ENCODE assay signal across 12 cellular contexts in genomic region chr11:19628018-19628417, GRCh38.
DNase-seq lines count a peak whose midpoint lies in the region; ATAC-seq and TF ChIP-seq lines count a peak whose summit lies in the region.
"Had no signal": no experiment of that assay in that cellular context is flagged by ENCODE, and none has a peak within 500 bp of the region (broad histone marks: within the 10 kb centered on the region; RNA-seq: fewer than 3 reads in every experiment).

No MANE protein-coding gene starts in this region.

- no peaks in the 10 kb centered on the region for H3K36me3 Mint-ChIP-seq in MCF 10A (ENCODE audit: insufficient read depth, unreplicated experiment)
- no peaks in the 10 kb centered on the region for H3K36me3 Mint-ChIP-seq in activated CD8-positive, alpha-beta T cell treated with anti-CD3 and anti-CD28 coated beads for 36 hours (ENCODE audit: low read depth)

- H3K4me3 ChIP-seq in heart right ventricle = no peak overlapping the region
- no peak overlapping the region for H3K4me3 ChIP-seq in skeletal muscle cell (ENCODE audit: low read depth, low read length)

- 42 to 43% methylated on average over 5 of the region's 5 CpGs for WGBS in heart right ventricle, 2 donors

- POLR2A ChIA-PET in MCF 10A (lab: Yijun Ruan, JAX) = no interaction called here
- POLR2A ChIA-PET in activated CD8-positive, alpha-beta T cell treated with anti-CD3 and anti-CD28 coated beads for 36 hours (lab: Charles Lee) = no interaction called here

- in situ Hi-C loops in GM13977 (cut with MboI; ENCODE audit: low pct_unique_long_range_greater_than_20kb, low sequenced_read_pairs, unreplicated experiment) = no loop called here

- no peaks in the 10 kb centered on the region for H3K27me3 Mint-ChIP-seq in MCF 10A (ENCODE audit: insufficient read depth, unreplicated experiment)
- H3K27me3 Mint-ChIP-seq in activated CD8-positive, alpha-beta T cell treated with anti-CD3 and anti-CD28 coated beads for 36 hours = peaks cover 12% of the 10 kb centered on the region

- H3K27ac ChIP-seq in heart right ventricle = peak overlapping the region in 9 of 10 donors; percentile 24 to 75 (median 54)

- TSS peak; percentile 60 for BruUV-seq in MCF 10A (replicated peaks; lab: Mats Ljungman, UMichigan)

- H3K4me1 ChIP-seq in heart right ventricle = peaks cover 0 to 35% (median 24%) of the 10 kb centered on the region in 9 donors

- TF ChIP-seq CTCF in MCF 10A (IDR thresholded peaks at IDR 0.05; ENCODE audit: unreplicated experiment) (no peak), heart right ventricle (IDR thresholded peaks at IDR 0.05) (no peak), GM13977 (IDR thresholded peaks at IDR 0.05; ENCODE audit: extremely low read depth, insufficient read depth, missing control alignments) (no peak)
- TF ChIP-seq CTCF in activated CD8-positive, alpha-beta T cell treated with anti-CD3 and anti-CD28 coated beads for 36 hours (IDR thresholded peaks at IDR 0.05) = no peak

- no peaks in the 10 kb centered on the region for H3K36me3 ChIP-seq in heart right ventricle

- H3K9me3 ChIP-seq in heart right ventricle = peaks cover 0 to 11% (median 0%) of the 10 kb centered on the region in 11 donors

- intact Hi-C loops in MCF 10A (cut with micrococcal nuclease) = loop anchor here (1.0 kb wide), 3 partner anchors 32 to 86 kb away; no protein-coding TSS in a partner anchor
- intact Hi-C loops in heart right ventricle (cut with DNase I) = loop anchor here in 2 of 10 donors (5.0 kb wide), 2 partner anchors 51 to 84 kb away; partner anchors contain the start of gene NAV2 (in 1 of the 2)
- intact Hi-C loops in activated CD8-positive, alpha-beta T cell treated with anti-CD3 and anti-CD28 coated beads for 36 hours (cut with micrococcal nuclease) = no loop called here

- H3K27ac Mint-ChIP-seq in MCF 10A (ENCODE audit: low read depth, unreplicated experiment) = peak overlapping the region; percentile 78
- H3K27ac Mint-ChIP-seq in activated CD8-positive, alpha-beta T cell treated with anti-CD3 and anti-CD28 coated beads for 36 hours = no peak overlapping the region
- H3K27ac Mint-ChIP-seq: T-helper 17 cell had no signal

- H3K9me3 Mint-ChIP-seq in MCF 10A (ENCODE audit: unreplicated experiment) = peaks cover 12% of the 10 kb centered on the region
- H3K9me3 Mint-ChIP-seq in activated CD8-positive, alpha-beta T cell treated with anti-CD3 and anti-CD28 coated beads for 36 hours = peaks cover 4% of the 10 kb centered on the region

- peak overlapping the region; percentile 3 for H3K4me3 Mint-ChIP-seq in MCF 10A (ENCODE audit: unreplicated experiment)
- H3K4me3 Mint-ChIP-seq in activated CD8-positive, alpha-beta T cell treated with anti-CD3 and anti-CD28 coated beads for 36 hours = no peak overlapping the region
- H3K4me3 Mint-ChIP-seq: T-helper 17 cell had no signal

- H3K4me1 Mint-ChIP-seq in MCF 10A (ENCODE audit: insufficient read depth, unreplicated experiment) = peaks cover 49% of the 10 kb centered on the region
- H3K4me1 Mint-ChIP-seq in activated CD8-positive, alpha-beta T cell treated with anti-CD3 and anti-CD28 coated beads for 36 hours (ENCODE audit: low read depth) = no peaks in the 10 kb centered on the region
- H3K4me1 Mint-ChIP-seq: T-helper 17 cell had no signal

- DNase-seq in GM03348 (ENCODE audit: low spot score) (peak; percentile 87), MCF 10A (ENCODE audit: unreplicated experiment) (peak; percentile 99), heart right ventricle (peak; percentile 58 to 60), skeletal muscle cell (ENCODE audit: low read depth) (peak; percentile 88), NCI-H2107 (lab: John Stamatoyannopoulos, UW) (no peak), GM13977 (ENCODE audit: low spot score) (no peak)
- DNase-seq in activated CD8-positive, alpha-beta T cell treated with anti-CD3 and anti-CD28 coated beads for 36 hours = no peak
- DNase-seq: activated CD8-positive, alpha-beta memory T cell treated with anti-CD3 and anti-CD28 coated beads, Interleukin-2, amount 50 U/mL, for 48 hours; caudate nucleus; Kasumi-1; T-helper 17 cell had no signal

- H3K27me3 ChIP-seq in heart right ventricle = no peaks in the 10 kb centered on the region

- peak; percentile 84 to 97 (median 94) for ATAC-seq in heart right ventricle
- ATAC-seq in activated CD8-positive, alpha-beta T cell treated with anti-CD3 and anti-CD28 coated beads for 36 hours = no peak
- ATAC-seq in HG03378 (IDR thresholded peaks at IDR 0.05; ENCODE audit: unreplicated experiment) = no peak
- ATAC-seq: T-helper 17 cell had no signal

- CTCF ChIA-PET in MCF 10A (lab: Yijun Ruan, JAX) = no interaction called here
- CTCF ChIA-PET in activated CD8-positive, alpha-beta T cell treated with anti-CD3 and anti-CD28 coated beads for 36 hours (lab: Charles Lee) = no interaction called here

Comparison
In these comparisons a context has a peak if more than half of its experiments do, and no peak if none do; other contexts are left out.
1. DNase-seq: peak in GM03348 (single experiment), MCF 10A (single experiment), heart right ventricle (2 of 2) and skeletal muscle cell (single experiment); none in NCI-H2107 (single experiment), GM13977 (single experiment) and activated CD8-positive, alpha-beta T cell treated with anti-CD3 and anti-CD28 coated beads for 36 hours (single experiment).
2. ATAC-seq: peak in heart right ventricle (8 of 8); none in activated CD8-positive, alpha-beta T cell treated with anti-CD3 and anti-CD28 coated beads for 36 hours (single experiment) and HG03378 (single experiment).